Comparison of ENCODE assay signal across 9 cellular contexts in the genomic region with DNA sequence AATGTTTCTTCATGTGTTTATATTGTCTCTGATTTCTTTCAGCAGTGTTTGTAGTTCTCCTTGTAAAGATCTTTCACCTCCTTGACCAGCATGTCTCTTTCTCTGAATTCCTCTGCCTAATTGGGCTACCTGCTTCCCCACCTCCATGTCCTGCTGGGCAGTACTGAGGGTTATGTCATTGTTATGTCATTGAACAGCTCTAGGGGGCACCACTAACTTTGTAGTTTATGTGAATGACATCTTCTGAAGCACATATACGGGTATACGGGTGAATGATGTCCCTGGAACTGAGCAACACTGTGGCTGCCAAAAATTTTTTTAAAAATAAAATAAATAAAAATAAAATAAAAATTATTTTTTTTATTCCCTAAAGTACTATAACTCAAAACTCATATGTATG. TPM values are rescaled to one million over a fixed set of nuclear protein-coding genes. Genes with fewer than 3 reads are reported as not detected.
DNase-seq lines count a peak whose midpoint lies in the region; ATAC-seq and TF ChIP-seq lines count a peak whose summit lies in the region.
"Had no signal": no experiment of that assay in that cellular context is flagged by ENCODE, and none has a peak within 500 bp of the region (broad histone marks: within the 10 kb centered on the region; RNA-seq: fewer than 3 reads in every experiment).

No MANE protein-coding gene starts in this region.

- H3K9me3 ChIP-seq in ascending aorta, result no peaks in the 10 kb centered on the region

- no peak overlapping the region for H3K4me3 Mint-ChIP-seq in osteocyte (ENCODE audit: unreplicated experiment)
- H3K4me3 Mint-ChIP-seq: activated naive CD8-positive, alpha-beta T cell treated with anti-CD3 and anti-CD28 coated beads, Interleukin-2, amount 50 U/mL, for 24 hours had no signal

- peaks cover 0 to 13% of the 10 kb centered on the region in 2 donors for H3K4me1 ChIP-seq in ascending aorta

- TF ChIP-seq CTCF in ascending aorta (IDR thresholded peaks at IDR 0.05) (peak in 2 of 3 experiments; percentile 13 to 23), osteocyte (IDR thresholded peaks at IDR 0.05) (peak; percentile 28)

- intact Hi-C loops in ascending aorta (cut with DNase I), result no loop called here

- peaks cover 15% of the 10 kb centered on the region for H3K4me1 Mint-ChIP-seq in osteocyte (ENCODE audit: unreplicated experiment)
- H3K4me1 Mint-ChIP-seq: activated naive CD8-positive, alpha-beta T cell treated with anti-CD3 and anti-CD28 coated beads, Interleukin-2, amount 50 U/mL, for 24 hours had no signal

- no peak overlapping the region for H3K27ac ChIP-seq in ascending aorta

- no peak overlapping the region for H3K4me3 ChIP-seq in ascending aorta

- ATAC-seq in GM18511 (IDR thresholded peaks at IDR 0.05; ENCODE audit: unreplicated experiment) (peak; percentile 25), HG03159 (IDR thresholded peaks at IDR 0.05; ENCODE audit: unreplicated experiment) (peak; percentile 35), HG02610 (IDR thresholded peaks at IDR 0.05; ENCODE audit: unreplicated experiment) (no peak)
- ATAC-seq: activated naive CD8-positive, alpha-beta T cell treated with anti-CD3 and anti-CD28 coated beads, Interleukin-2, amount 50 U/mL, for 24 hours had no signal

- H3K36me3 Mint-ChIP-seq in osteocyte (ENCODE audit: unreplicated experiment), result no peaks in the 10 kb centered on the region

- no peak overlapping the region for H3K27ac Mint-ChIP-seq in osteocyte (ENCODE audit: unreplicated experiment)
- H3K27ac Mint-ChIP-seq: activated naive CD8-positive, alpha-beta T cell treated with anti-CD3 and anti-CD28 coated beads, Interleukin-2, amount 50 U/mL, for 24 hours had no signal

- peaks cover 10% of the 10 kb centered on the region for H3K27me3 Mint-ChIP-seq in osteocyte (ENCODE audit: unreplicated experiment)

- H3K36me3 ChIP-seq in ascending aorta, result no peaks in the 10 kb centered on the region

- no peaks in the 10 kb centered on the region for H3K27me3 ChIP-seq in ascending aorta

- H3K9me3 Mint-ChIP-seq in osteocyte (ENCODE audit: unreplicated experiment), result no peaks in the 10 kb centered on the region

- no peak for DNase-seq in ascending aorta (ENCODE audit: low spot score in 2 of 2)
- DNase-seq in osteocyte (ENCODE audit: extremely low spot score, unreplicated experiment), result no peak
- DNase-seq in T-helper 9 cell, result no peak
- no peak for DNase-seq in NK-92 (lab: John Stamatoyannopoulos, UW; ENCODE audit: unreplicated experiment)
- DNase-seq: activated naive CD8-positive, alpha-beta T cell treated with anti-CD3 and anti-CD28 coated beads, Interleukin-2, amount 50 U/mL, for 24 hours; left cardiac atrium had no signal

RNA-seq across cellular contexts. Expression of a gene that starts 16.9 kb away (rescaled TPM):
- total RNA-seq in ascending aorta (2.9 TPM), osteocyte (4.2 and 6.0 TPM in 2 replicates)
